ENCODE assay signal across 29 cellular contexts in genomic region chr9:20784196-20784595, GRCh38.
"Had no signal": no experiment of that assay in that cellular context is flagged by ENCODE, and none has a peak within 500 bp of the region (broad histone marks: within the 10 kb centered on the region; RNA-seq: fewer than 3 reads in every experiment).

No MANE protein-coding gene starts in this region.

- H3K4me3 Mint-ChIP-seq: activated CD4-positive, alpha-beta T cell treated with anti-CD3 and anti-CD28 coated beads for 36 hours; activated CD4-positive, alpha-beta T cell treated with anti-CD3 and anti-CD28 coated beads, Interleukin-2, amount 10 ng/mL, durations not matched to agents 7 days and 5 days; activated CD8-positive, alpha-beta T cell treated with anti-CD3 and anti-CD28 coated beads, Interleukin-2, amount 10 ng/mL, durations not matched to agents 7 days and 5 days; activated naive CD4-positive, alpha-beta T cell treated with anti-CD3 and anti-CD28 coated beads, Interleukin-2, amount 50 U/mL, for 24 hours; activated naive CD8-positive, alpha-beta T cell treated with anti-CD3 and anti-CD28 coated beads, Interleukin-2, amount 10 ng/mL, durations not matched to agents 7 days and 5 days; activated T-cell treated with anti-CD3 and anti-CD28 coated beads, Interleukin-2, amount 50 U/mL, for 24 hours had no signal

- ATAC-seq: activated CD4-positive, alpha-beta T cell treated with anti-CD3 and anti-CD28 coated beads for 36 hours; activated CD4-positive, CD25-positive, alpha-beta regulatory T cell treated with anti-CD3 and anti-CD28 coated beads, Interleukin-2, amount 50 U/mL, for 24 hours; activated CD8-positive, alpha-beta T cell treated with anti-CD3 and anti-CD28 coated beads, Interleukin-2, amount 10 ng/mL, durations not matched to agents 7 days and 5 days had no signal

- H3K9me3 Mint-ChIP-seq: activated CD4-positive, alpha-beta T cell treated with anti-CD3 and anti-CD28 coated beads, Interleukin-2, amount 10 ng/mL, durations not matched to agents 7 days and 5 days; activated naive CD4-positive, alpha-beta T cell treated with anti-CD3 and anti-CD28 coated beads, Interleukin-2, amount 50 U/mL, for 24 hours; activated naive CD8-positive, alpha-beta T cell treated with anti-CD3 and anti-CD28 coated beads, Interleukin-2, amount 10 ng/mL, durations not matched to agents 7 days and 5 days; activated T-cell treated with anti-CD3 and anti-CD28 coated beads, Interleukin-2, amount 50 U/mL, for 24 hours; activated T-helper 2 cell treated with anti-CD3 and anti-CD28 coated beads, Interferon-gamma antibody, Interleukin-2, Interleukin-4, amounts not matched to agents 10 μg/mL and 5 μg/mL and 100 μg/mL, durations not matched to agents 14 hours and 24 hours and 36 hours; brain had no signal

- H3K27me3 Mint-ChIP-seq: activated CD4-positive, alpha-beta T cell treated with anti-CD3 and anti-CD28 coated beads for 36 hours; activated CD4-positive, alpha-beta T cell treated with anti-CD3 and anti-CD28 coated beads, Interleukin-2, amount 10 ng/mL, durations not matched to agents 7 days and 5 days; activated naive CD4-positive, alpha-beta T cell treated with anti-CD3 and anti-CD28 coated beads, Interleukin-2, amount 50 U/mL, for 24 hours; activated naive CD8-positive, alpha-beta T cell treated with anti-CD3 and anti-CD28 coated beads, Interleukin-2, amount 10 ng/mL, durations not matched to agents 7 days and 5 days; activated T-cell treated with anti-CD3 and anti-CD28 coated beads, Interleukin-2, amount 50 U/mL, for 24 hours; brain had no signal

- H3K27ac Mint-ChIP-seq: activated CD4-positive, alpha-beta T cell treated with anti-CD3 and anti-CD28 coated beads for 36 hours; activated CD4-positive, alpha-beta T cell treated with anti-CD3 and anti-CD28 coated beads, Interleukin-2, amount 10 ng/mL, durations not matched to agents 7 days and 5 days; activated CD8-positive, alpha-beta T cell treated with anti-CD3 and anti-CD28 coated beads, Interleukin-2, amount 10 ng/mL, durations not matched to agents 7 days and 5 days; activated naive CD4-positive, alpha-beta T cell treated with anti-CD3 and anti-CD28 coated beads, Interleukin-2, amount 50 U/mL, for 24 hours; activated naive CD8-positive, alpha-beta T cell treated with anti-CD3 and anti-CD28 coated beads, Interleukin-2, amount 10 ng/mL, durations not matched to agents 7 days and 5 days; activated T-cell treated with anti-CD3 and anti-CD28 coated beads, Interleukin-2, amount 50 U/mL, for 24 hours; activated T-helper 2 cell treated with anti-CD3 and anti-CD28 coated beads, Interferon-gamma antibody, Interleukin-2, Interleukin-4, amounts not matched to agents 10 μg/mL and 5 μg/mL and 100 μg/mL, durations not matched to agents 14 hours and 24 hours and 36 hours had no signal

- H3K27ac ChIP-seq: PC-9 had no signal

- H3K4me1 Mint-ChIP-seq: activated CD4-positive, alpha-beta T cell treated with anti-CD3 and anti-CD28 coated beads for 36 hours; activated CD4-positive, alpha-beta T cell treated with anti-CD3 and anti-CD28 coated beads, Interleukin-2, amount 10 ng/mL, durations not matched to agents 7 days and 5 days; activated naive CD4-positive, alpha-beta T cell treated with anti-CD3 and anti-CD28 coated beads, Interleukin-2, amount 50 U/mL, for 24 hours; activated naive CD8-positive, alpha-beta T cell treated with anti-CD3 and anti-CD28 coated beads, Interleukin-2, amount 10 ng/mL, durations not matched to agents 7 days and 5 days had no signal

- DNase-seq: activated CD4-positive, alpha-beta T cell treated with anti-CD3 and anti-CD28 coated beads for 36 hours; activated CD4-positive, alpha-beta T cell treated with anti-CD3 and anti-CD28 coated beads, Interleukin-2, amount 10 ng/mL, durations not matched to agents 7 days and 5 days; activated CD4-positive, alpha-beta T cell treated with anti-CD3 and anti-CD28 coated beads, Interleukin-2, amount 50 U/mL, for 48 hours; activated CD8-positive, alpha-beta T cell treated with anti-CD3 and anti-CD28 coated beads, Interleukin-2, amount 10 ng/mL, durations not matched to agents 7 days and 5 days; activated gamma-delta T cell; activated naive CD4-positive, alpha-beta T cell treated with Interleukin-2 at 50 U/mL for 16 hours; activated naive CD8-positive, alpha-beta T cell treated with anti-CD3 and anti-CD28 coated beads, Interleukin-2, amount 10 ng/mL, durations not matched to agents 7 days and 5 days; activated T-cell treated with anti-CD3 and anti-CD28 coated beads, Interleukin-2, amount 50 U/mL, for 24 hours; central memory CD4-positive, alpha-beta T cell; NCI-H1092 treated with DMSO at 0.1 percent for 48 hours; NCI-H1417; NCI-H146; NCI-H187; NCI-H2029 treated with DMSO at 0.1 percent for 48 hours; NCI-H2107; NCI-H2171; NCI-H510A; NCI-H526; NCI-H748 treated with DMSO at 0.1 percent for 48 hours; NK-92 treated with Interleukin-12 subunit alpha and Interleukin-12 subunit beta, amount 100 ng/mL, for 24 hours; PC-9; Right ventricle myocardium superior; SW 1271; T-helper 1 cell; T1000 had no signal
